In the genomic region with DNA sequence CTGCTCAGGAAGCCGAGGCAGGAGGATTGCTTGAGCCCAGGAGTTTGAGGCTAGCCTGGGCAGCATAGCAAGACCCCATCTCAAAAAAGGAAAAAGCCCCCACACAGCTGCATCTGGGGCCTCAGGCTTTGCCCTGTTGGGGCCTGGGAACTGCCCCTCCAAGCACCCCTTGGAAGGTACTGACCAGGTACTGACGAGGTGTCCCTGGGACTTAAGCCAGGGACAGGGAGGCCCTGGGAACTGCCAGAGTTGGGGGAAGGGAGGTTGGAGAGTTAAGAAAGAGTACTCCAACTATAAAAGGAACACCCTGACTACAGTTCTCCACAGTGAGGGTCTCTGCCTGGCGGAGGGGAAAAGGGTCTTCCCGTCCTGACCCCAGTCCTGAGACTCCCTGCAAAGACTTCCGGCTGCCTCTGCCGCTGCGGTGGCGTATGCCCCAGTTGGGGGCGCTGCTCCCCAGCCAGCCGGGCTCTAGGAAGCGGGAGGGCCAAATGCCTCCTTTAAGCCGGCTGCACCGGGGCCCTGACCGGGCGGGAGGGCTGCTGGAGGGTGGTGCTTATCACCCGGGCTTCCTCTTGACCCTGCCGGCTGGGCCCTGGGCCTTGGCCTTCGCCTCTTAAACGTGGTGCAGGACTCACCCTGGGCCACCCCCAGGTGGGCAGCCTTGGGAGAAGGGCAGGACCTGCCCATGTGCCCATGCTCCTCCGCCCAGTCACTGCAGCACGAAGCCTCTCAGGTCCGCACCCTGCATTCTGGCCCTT, we compare ENCODE assay signal across 1 cellular context.
TF ChIP-seq lines count a peak whose summit lies in the region.

No MANE protein-coding gene starts in this region.

TF ChIP-seq in HepG2, 621 proteins besides CTCF, POLR2A, EP300 and RAD21 (continued from another document and continues in another):
- TF ChIP-seq RNF2 (conservative IDR thresholded peaks at IDR 0.05; ENCODE audit: low read depth) (peak; percentile 89; the same call in 1 of the 2 replicates), TEAD3 (CRISPR knock-in tag; optimal IDR thresholded peaks at IDR 0.05; ENCODE audit: borderline replicate concordance) (peak; percentile 52), ZNF768 (CRISPR knock-in tag; IDR thresholded peaks at IDR 0.05) (peak; percentile 66; the same call in 1 of the 2 replicates), ZNF552 (CRISPR knock-in tag; IDR thresholded peaks at IDR 0.05; ENCODE audit: borderline replicate concordance) (no peak), ZNF558 (CRISPR knock-in tag; IDR thresholded peaks at IDR 0.05; ENCODE audit: borderline replicate concordance) (no peak; the same call in 1 of the 2 replicates), RERE (CRISPR knock-in tag; IDR thresholded peaks at IDR 0.05; ENCODE audit: low read depth) (0 out of 2 replicates have a peak, but pooled peaks have one; percentile 22), NR2F6 (IDR thresholded peaks at IDR 0.05) (peak; percentile 35; the same call in 1 of the 2 replicates), NR2F6 (CRISPR knock-in tag; IDR thresholded peaks at IDR 0.05) (peak; percentile 50; the same call in 1 of the 2 replicates), RFX5 (IDR thresholded peaks at IDR 0.05; ENCODE audit: low read depth, low read length) (no peak), ZNF609 (CRISPR knock-in tag; IDR thresholded peaks at IDR 0.05; ENCODE audit: borderline replicate concordance) (no peak), RFX1 (IDR thresholded peaks at IDR 0.05) (no peak), ZNF619 (CRISPR knock-in tag; IDR thresholded peaks at IDR 0.05) (peak; percentile 15; the same call in 1 of the 2 replicates), TEAD2 (CRISPR knock-in tag; IDR thresholded peaks at IDR 0.05) (no peak), CSRNP1 (CRISPR knock-in tag; IDR thresholded peaks at IDR 0.05) (peak; percentile 86; the same call in 1 of the 2 replicates), SKI (IDR thresholded peaks at IDR 0.05; ENCODE audit: partially characterized antibody) (no peak), ARID2 (CRISPR knock-in tag; IDR thresholded peaks at IDR 0.05; ENCODE audit: borderline replicate concordance) (peak; percentile 73; the same call in 1 of the 2 replicates), HNRNPH1 (optimal IDR thresholded peaks at IDR 0.05; ENCODE audit: low read depth, low read length) (no peak), ZKSCAN8 (CRISPR knock-in tag; IDR thresholded peaks at IDR 0.05; ENCODE audit: borderline replicate concordance) (no peak), ZFYVE20 (CRISPR knock-in tag; IDR thresholded peaks at IDR 0.05; ENCODE audit: borderline replicate concordance, low read depth) (no peak), U2AF2 (IDR thresholded peaks at IDR 0.05; ENCODE audit: low read depth, low read length) (no peak), HDAC1 (CRISPR knock-in tag; IDR thresholded peaks at IDR 0.05) (no peak), EEA1 (CRISPR knock-in tag; IDR thresholded peaks at IDR 0.05; ENCODE audit: borderline replicate concordance) (no peak), ZNF546 (CRISPR knock-in tag; conservative IDR thresholded peaks at IDR 0.05) (no peak), RARA (CRISPR knock-in tag; IDR thresholded peaks at IDR 0.05) (no peak; the same call in 1 of the 2 replicates), ZNF484 (CRISPR knock-in tag; IDR thresholded peaks at IDR 0.05; ENCODE audit: borderline replicate concordance, low read depth) (no peak), CBX2 (IDR thresholded peaks at IDR 0.05; ENCODE audit: low read depth, low read length) (no peak), CBX2 (CRISPR knock-in tag; IDR thresholded peaks at IDR 0.05; ENCODE audit: low read depth) (0 out of 2 replicates have a peak, but pooled peaks have one; percentile 35), ATF2 (CRISPR knock-in tag; IDR thresholded peaks at IDR 0.05) (0 out of 2 replicates have a peak, but pooled peaks have one; percentile 10), ZNF530 (CRISPR knock-in tag; IDR thresholded peaks at IDR 0.05; ENCODE audit: low read depth) (no peak), AKAP8 (CRISPR knock-in tag; IDR thresholded peaks at IDR 0.05) (no peak), RELA (CRISPR knock-in tag; IDR thresholded peaks at IDR 0.05) (no peak)
- TF ChIP-seq, protein P1, sequence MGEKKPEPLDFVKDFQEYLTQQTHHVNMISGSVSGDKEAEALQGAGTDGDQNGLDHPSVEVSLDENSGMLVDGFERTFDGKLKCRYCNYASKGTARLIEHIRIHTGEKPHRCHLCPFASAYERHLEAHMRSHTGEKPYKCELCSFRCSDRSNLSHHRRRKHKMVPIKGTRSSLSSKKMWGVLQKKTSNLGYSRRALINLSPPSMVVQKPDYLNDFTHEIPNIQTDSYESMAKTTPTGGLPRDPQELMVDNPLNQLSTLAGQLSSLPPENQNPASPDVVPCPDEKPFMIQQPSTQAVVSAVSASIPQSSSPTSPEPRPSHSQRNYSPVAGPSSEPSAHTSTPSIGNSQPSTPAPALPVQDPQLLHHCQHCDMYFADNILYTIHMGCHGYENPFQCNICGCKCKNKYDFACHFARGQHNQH (CRISPR knock-in tag; IDR thresholded peaks at IDR 0.05) = peak; percentile 70
- TF ChIP-seq, protein P2, sequence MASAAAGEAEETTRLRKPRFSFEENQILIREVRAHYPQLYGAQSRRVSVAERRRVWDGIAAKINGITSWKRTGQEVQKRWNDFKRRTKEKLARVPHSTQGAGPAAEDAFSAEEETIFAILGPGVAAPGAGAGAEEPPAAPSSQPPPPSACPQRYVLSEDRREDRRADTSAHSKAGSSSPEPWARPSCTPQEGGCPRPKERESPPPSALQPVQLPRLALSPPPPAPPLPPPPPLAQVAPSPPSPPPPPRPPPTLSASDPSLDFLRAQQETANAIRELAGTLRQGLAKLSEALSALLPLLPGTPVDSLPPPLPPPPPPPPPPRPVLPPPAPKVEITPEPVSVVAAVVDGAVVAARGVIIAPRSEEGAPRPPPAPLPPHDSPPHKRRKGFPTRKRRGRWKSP (CRISPR knock-in tag; IDR thresholded peaks at IDR 0.05) = no peak
- TF ChIP-seq, protein P3, sequence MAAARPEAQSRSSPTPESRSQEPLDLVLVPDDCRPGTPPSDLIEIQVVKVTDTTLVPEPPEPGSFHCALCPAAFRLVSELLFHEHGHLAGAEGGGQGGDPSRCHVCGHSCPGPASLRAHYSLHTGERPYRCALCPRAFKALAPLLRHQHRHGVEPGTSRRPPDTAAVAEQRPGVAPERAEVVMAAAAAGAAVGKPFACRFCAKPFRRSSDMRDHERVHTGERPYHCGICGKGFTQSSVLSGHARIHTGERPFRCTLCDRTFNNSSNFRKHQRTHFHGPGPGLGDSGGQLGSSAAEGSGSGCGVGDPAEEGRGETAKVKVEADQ (CRISPR knock-in tag; IDR thresholded peaks at IDR 0.05; ENCODE audit: borderline replicate concordance) = no peak
- TF ChIP-seq, protein P4, sequence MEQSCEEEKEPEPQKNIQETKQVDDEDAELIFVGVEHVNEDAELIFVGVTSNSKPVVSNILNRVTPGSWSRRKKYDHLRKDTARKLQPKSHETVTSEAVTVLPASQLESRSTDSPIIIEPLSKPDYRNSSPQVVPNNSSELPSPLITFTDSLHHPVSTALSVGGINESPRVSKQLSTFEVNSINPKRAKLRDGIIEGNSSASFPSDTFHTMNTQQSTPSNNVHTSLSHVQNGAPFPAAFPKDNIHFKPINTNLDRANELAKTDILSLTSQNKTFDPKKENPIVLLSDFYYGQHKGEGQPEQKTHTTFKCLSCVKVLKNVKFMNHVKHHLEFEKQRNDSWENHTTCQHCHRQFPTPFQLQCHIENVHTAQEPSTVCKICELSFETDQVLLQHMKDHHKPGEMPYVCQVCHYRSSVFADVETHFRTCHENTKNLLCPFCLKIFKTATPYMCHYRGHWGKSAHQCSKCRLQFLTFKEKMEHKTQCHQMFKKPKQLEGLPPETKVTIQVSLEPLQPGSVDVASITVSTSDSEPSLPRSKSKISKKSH (CRISPR knock-in tag; IDR thresholded peaks at IDR 0.05; ENCODE audit: borderline replicate concordance) = no peak
